24 cellular contexts compared by ENCODE assay signal in the genomic region with DNA sequence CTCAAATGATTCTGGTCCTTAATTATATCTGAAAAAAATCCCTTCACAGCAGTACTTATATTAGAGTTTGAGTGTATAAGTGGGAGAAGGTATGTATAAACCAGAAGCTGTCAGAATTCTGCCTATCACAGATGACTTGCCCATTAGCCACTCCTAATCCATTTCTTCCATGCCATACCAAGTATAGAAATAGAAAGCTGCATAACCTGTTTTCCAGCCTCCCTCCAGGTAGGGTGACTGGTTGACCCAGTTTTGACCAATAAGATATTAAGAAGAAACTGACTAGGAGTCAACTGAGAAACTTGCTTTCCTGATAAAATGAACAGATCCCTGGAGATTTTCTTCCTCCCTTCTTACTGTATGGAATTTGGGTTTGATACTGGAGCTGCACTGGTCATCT.
A peak's percentile ranks its signal among the peaks of the same experiment; 100 is the strongest.
DNase-seq lines count a peak whose midpoint lies in the region; ATAC-seq, FAIRE-seq and TF ChIP-seq lines count a peak whose summit lies in the region.
"Had no signal": no experiment of that assay in that cellular context is flagged by ENCODE, and none has a peak within 500 bp of the region (broad histone marks: within the 10 kb centered on the region; RNA-seq: fewer than 3 reads in every experiment).

No MANE protein-coding gene starts in this region.

- no peaks in the 10 kb centered on the region for H4K20me1 ChIP-seq in mammary epithelial cell (ENCODE audit: insufficient read depth, low read length)
- H4K20me1 ChIP-seq in SK-N-SH (ENCODE audit: insufficient read depth), result no peaks in the 10 kb centered on the region

- no peak overlapping the region for H3K27ac ChIP-seq in mammary epithelial cell (ENCODE audit: insufficient read depth, low read depth, low read length)
- H3K27ac ChIP-seq in SK-N-SH (ENCODE audit: low read depth in 2 of 2, low read length in 1 of 2), result no peak overlapping the region
- H3K27ac ChIP-seq: KMS-11, SJCRH30 had no signal

- H3K4me1 ChIP-seq in mammary epithelial cell (ENCODE audit: insufficient read depth, low read length) (no peaks in the 10 kb centered on the region), SK-N-SH (ENCODE audit: control insufficient read depth in 1 of 2, insufficient read depth in 2 of 2, low read depth in 1 of 2, low read length in 1 of 2) (no peaks in the 10 kb centered on the region)
- H3K4me1 ChIP-seq: BE2C, SJCRH30 had no signal

- peaks cover 5% of the 10 kb centered on the region for H3K36me3 Mint-ChIP-seq in MCF 10A (ENCODE audit: insufficient read depth, unreplicated experiment)
- H3K36me3 Mint-ChIP-seq: CD4-positive, CD25-positive, alpha-beta regulatory T cell had no signal

- no peaks in the 10 kb centered on the region for H3K9me2 ChIP-seq in SK-N-SH

- no peaks in the 10 kb centered on the region for H3K27me3 ChIP-seq in mammary epithelial cell (ENCODE audit: insufficient read depth, low read length)
- H3K27me3 ChIP-seq in bronchial epithelial cell (ENCODE audit: control insufficient read depth, insufficient read depth, low read length), result no peaks in the 10 kb centered on the region
- no peaks in the 10 kb centered on the region for H3K27me3 ChIP-seq in SK-N-SH (ENCODE audit: insufficient read depth)
- H3K27me3 ChIP-seq: BE2C, SJCRH30 had no signal

- H2AFZ ChIP-seq in mammary epithelial cell (ENCODE audit: low read depth, low read length), result no peak overlapping the region
- no peak overlapping the region for H2AFZ ChIP-seq in SK-N-SH (ENCODE audit: low read depth)

- no peaks in the 10 kb centered on the region for H3F3A ChIP-seq in SK-N-SH (replicated peaks; ENCODE audit: insufficient read depth)

- intact Hi-C loops in mammary epithelial cell (cut with micrococcal nuclease), result no loop called here
- intact Hi-C loops in MCF 10A (cut with micrococcal nuclease), result no loop called here
- intact Hi-C loops in left colon (cut with DNase I, micrococcal nuclease), result no loop called here

- no peaks in the 10 kb centered on the region for H3K9me3 Mint-ChIP-seq in MCF 10A (ENCODE audit: unreplicated experiment)

- dilution Hi-C loops in mammary epithelial cell (cut with HindIII; ENCODE audit: low sequenced_read_pairs), result no loop called here

- BruUV-seq in mammary epithelial cell (replicated peaks; lab: Mats Ljungman, UMichigan) (no TSS peak), MCF 10A (replicated peaks; lab: Mats Ljungman, UMichigan) (no TSS peak)

- H3K4me2 ChIP-seq in mammary epithelial cell (ENCODE audit: insufficient read depth, low read depth, low read length) (no peak overlapping the region), SK-N-SH (no peak overlapping the region)
- H3K4me2 ChIP-seq: KMS-11 had no signal

- H3K27me3 Mint-ChIP-seq in MCF 10A (ENCODE audit: insufficient read depth, unreplicated experiment), result no peaks in the 10 kb centered on the region
- H3K27me3 Mint-ChIP-seq: CD4-positive, CD25-positive, alpha-beta regulatory T cell had no signal

- no peak for FAIRE-seq in bronchial epithelial cell (lab: Jason Lieb, UNC)
- FAIRE-seq: A204.1, GM12891, GM18507, H1 had no signal

- in situ Hi-C loops in mammary epithelial cell (cut with MboI; ENCODE audit: low sequenced_read_pairs in 2 of 2), result no loop called here

- POLR2A ChIA-PET in MCF 10A (lab: Yijun Ruan, JAX) (interaction anchor here (0.6 kb wide), 1 partner anchor 265 kb away, joined by 3 read pairs; no protein-coding TSS in a partner anchor), SK-N-SH (lab: Yijun Ruan, JAX) (no interaction called here)

- H3K4me3 ChIP-seq in mammary epithelial cell (replicated peaks in 1 of 3; ENCODE audit: insufficient read depth in 1 of 3, low read depth in 2 of 3, low read length in 3 of 3), result no peak overlapping the region
- H3K4me3 ChIP-seq in bronchial epithelial cell (ENCODE audit: low read depth, low read length), result no peak overlapping the region
- H3K4me3 ChIP-seq in SK-N-SH (ENCODE audit: low read depth in 2 of 2, low read length in 1 of 2), result no peak overlapping the region
- H3K4me3 ChIP-seq: SJCRH30 had no signal

- H3K4me3 Mint-ChIP-seq in MCF 10A (ENCODE audit: unreplicated experiment), result no peak overlapping the region
- H3K4me3 Mint-ChIP-seq: CD4-positive, CD25-positive, alpha-beta regulatory T cell had no signal

- H3K79me2 ChIP-seq in mammary epithelial cell (ENCODE audit: insufficient read depth, low read length), result no peaks in the 10 kb centered on the region
- no peaks in the 10 kb centered on the region for H3K79me2 ChIP-seq in SK-N-SH (ENCODE audit: insufficient read depth)

- peak; percentile 54 for ATAC-seq in left colon
- no peak for ATAC-seq in HG02884 (IDR thresholded peaks at IDR 0.05; ENCODE audit: unreplicated experiment)

- TF ChIP-seq CTCF in mammary epithelial cell (conservative IDR thresholded peaks at IDR 0.05 in 1 of 2, IDR thresholded peaks at IDR 0.05 in 1 of 2; ENCODE audit: extremely low read depth in 1 of 2, insufficient read depth in 1 of 2, low read depth in 1 of 2, low read length in 2 of 2) (no peak), MCF 10A (IDR thresholded peaks at IDR 0.05; ENCODE audit: unreplicated experiment) (no peak), bronchial epithelial cell (IDR thresholded peaks at IDR 0.05; ENCODE audit: insufficient read depth, low read length, severe bottlenecking) (no peak), SK-N-SH (IDR thresholded peaks at IDR 0.05) (no peak)

- CTCF ChIA-PET in mammary epithelial cell (lab: Charles Lee; ENCODE audit: low non-redundant PET), result no interaction called here
- CTCF ChIA-PET in MCF 10A (lab: Yijun Ruan, JAX), result interaction anchor here (0.7 kb wide), 1 partner anchor 198 kb away, joined by 3 read pairs; no protein-coding TSS in a partner anchor
- CTCF ChIA-PET in SK-N-SH (lab: Yijun Ruan, JAX), result no interaction called here

- H3K9me3 ChIP-seq in mammary epithelial cell (replicated peaks; ENCODE audit: insufficient read depth, low read length), result no peaks in the 10 kb centered on the region
- no peaks in the 10 kb centered on the region for H3K9me3 ChIP-seq in SK-N-SH
- H3K9me3 ChIP-seq: BE2C, SJCRH30 had no signal

- no peak for TF ChIP-seq EP300 in SK-N-SH (IDR thresholded peaks at IDR 0.05; ENCODE audit: borderline replicate concordance in 1 of 2, low read depth in 1 of 2, low read length in 1 of 2)

- no peaks in the 10 kb centered on the region for H3K36me3 ChIP-seq in mammary epithelial cell (ENCODE audit: insufficient read depth, low read length)
- H3K36me3 ChIP-seq in bronchial epithelial cell (ENCODE audit: control insufficient read depth, insufficient read depth, low read length), result no peaks in the 10 kb centered on the region
- H3K36me3 ChIP-seq in SK-N-SH (replicated peaks in 1 of 2; ENCODE audit: control insufficient read depth in 1 of 2, insufficient read depth in 2 of 2, low read length in 1 of 2), result no peaks in the 10 kb centered on the region
- H3K36me3 ChIP-seq: BE2C, SJCRH30 had no signal

- no peak overlapping the region for H3K27ac Mint-ChIP-seq in MCF 10A (ENCODE audit: low read depth, unreplicated experiment)
- H3K27ac Mint-ChIP-seq: CD4-positive, CD25-positive, alpha-beta regulatory T cell had no signal

- no peak for TF ChIP-seq RAD21 in SK-N-SH (IDR thresholded peaks at IDR 0.05; ENCODE audit: low read length)

- H3K4me1 Mint-ChIP-seq in MCF 10A (ENCODE audit: insufficient read depth, unreplicated experiment), result no peaks in the 10 kb centered on the region
- H3K4me1 Mint-ChIP-seq: CD4-positive, CD25-positive, alpha-beta regulatory T cell had no signal

- DNase-seq in mammary epithelial cell (peak; percentile 62), MCF 10A (ENCODE audit: unreplicated experiment) (no peak), bronchial epithelial cell (ENCODE audit: low read depth) (peak; percentile 74), left colon (no peak), DMS79 treated with DMSO at 0.1 percent for 48 hours (lab: John Stamatoyannopoulos, UW) (no peak), SK-N-SH (no peak)
- no peak for DNase-seq in activated naive CD4-positive, alpha-beta T cell treated with anti-CD3 and anti-CD28 coated beads, Interleukin-2, amount 50 U/mL, for 16 hours
- DNase-seq: BE2C; CD4-positive, CD25-positive, alpha-beta regulatory T cell; COR-L47; EL; NCI-H1436; NCI-H2029; NCI-H2171 treated with DMSO at 0.1 percent for 48 hours; NCI-H446 treated with DMSO at 0.1 percent for 48 hours; NCI-H69; NK-92 treated with Interleukin-12 subunit alpha and Interleukin-12 subunit beta, amount 100 ng/mL, for 24 hours; SJCRH30 had no signal

- no peak overlapping the region for H3K9ac ChIP-seq in mammary epithelial cell (ENCODE audit: insufficient read depth, low read length)
- no peak overlapping the region for H3K9ac ChIP-seq in SK-N-SH
- H3K9ac ChIP-seq: KMS-11 had no signal

TF ChIP-seq in SK-N-SH, 30 proteins besides CTCF, POLR2A, EP300 and RAD21:
- no peak for TF ChIP-seq TAF1 (IDR thresholded peaks at IDR 0.05; ENCODE audit: borderline replicate concordance, low read depth, low read length)
- TF ChIP-seq GATA2 (CRISPR knock-in tag; IDR thresholded peaks at IDR 0.05), result no peak
- TF ChIP-seq SIN3A (IDR thresholded peaks at IDR 0.05; ENCODE audit: borderline replicate concordance, low read depth, low read length), result no peak
- TF ChIP-seq EZH2phosphoT487 (IDR thresholded peaks at IDR 0.05; ENCODE audit: borderline replicate concordance, low read depth), result no peak

Comparison
In these comparisons a context has a peak if more than half of its experiments do, and no peak if none do; other contexts are left out.
1. DNase-seq: peak in mammary epithelial cell (single experiment) and bronchial epithelial cell (single experiment); none in MCF 10A (single experiment), left colon (0 of 2), DMS79 treated with DMSO at 0.1 percent for 48 hours (single experiment), SK-N-SH (single experiment) and activated naive CD4-positive, alpha-beta T cell treated with anti-CD3 and anti-CD28 coated beads, Interleukin-2, amount 50 U/mL, for 16 hours (single experiment).